In genomic region chr3:50226888-50227389, GRCh38 we compare ENCODE assay signal across 9 cellular contexts. TPM values are rescaled to one million over a fixed set of nuclear protein-coding genes. Genes with fewer than 3 reads are reported as not detected.
DNase-seq lines count a peak whose midpoint lies in the region; ATAC-seq, FAIRE-seq and TF ChIP-seq lines count a peak whose summit lies in the region.
"Had no signal": no experiment of that assay in that cellular context is flagged by ENCODE, and none has a peak within 500 bp of the region (broad histone marks: within the 10 kb centered on the region; RNA-seq: fewer than 3 reads in every experiment).

No MANE protein-coding gene starts in this region.

- peak; percentile 40 for FAIRE-seq in endothelial cell of umbilical vein (lab: Jason Lieb, UNC)

- peak; percentile 32 for ATAC-seq in GM19324 (IDR thresholded peaks at IDR 0.05; ENCODE audit: low FRiP score, unreplicated experiment)

- TF ChIP-seq POLR2A in endothelial cell of umbilical vein (IDR thresholded peaks at IDR 0.05; ENCODE audit: low read depth, low read length) = no peak
- no peak for TF ChIP-seq POLR2A in uterus (IDR thresholded peaks at IDR 0.05)

- H3K4me3 ChIP-seq in HUES6 (ENCODE audit: low read depth, low read length) (peak overlapping the region; percentile 64), WERI-Rb-1 (ENCODE audit: low read depth, low read length) (peak overlapping the region; percentile 57), endothelial cell of umbilical vein (replicated peaks in 1 of 3; ENCODE audit: insufficient read depth in 1 of 3, low read depth in 1 of 3, low read length in 3 of 3) (peak overlapping the region; percentile 1 to 50 (median 33)), muscle layer of colon (ENCODE audit: low read depth in 1 of 2, low read length in 2 of 2) (peak overlapping the region; percentile 51 to 70), uterus (peak overlapping the region; percentile 35 to 60)

- no peaks in the 10 kb centered on the region for H3K9me1 ChIP-seq in endothelial cell of umbilical vein (replicated peaks; ENCODE audit: control insufficient read depth, extremely low read depth, insufficient read depth, low read length)

- H3K9ac ChIP-seq in HUES6 (ENCODE audit: low read length) (peak overlapping the region; percentile 44), endothelial cell of umbilical vein (replicated peaks; ENCODE audit: extremely low read depth, insufficient read depth, low read length) (no peak overlapping the region), muscle layer of colon (ENCODE audit: low read length) (peak overlapping the region; percentile 49)

- H3K36me3 ChIP-seq in HUES6 (ENCODE audit: control insufficient read depth, insufficient read depth, low read length) = no peaks in the 10 kb centered on the region
- no peaks in the 10 kb centered on the region for H3K36me3 ChIP-seq in WERI-Rb-1
- H3K36me3 ChIP-seq in endothelial cell of umbilical vein (ENCODE audit: control insufficient read depth in 2 of 2, extremely low read depth in 1 of 2, insufficient read depth in 2 of 2, low read length in 2 of 2) = no peaks in the 10 kb centered on the region
- H3K36me3 ChIP-seq in muscle layer of colon (ENCODE audit: insufficient read depth, low read length) = no peaks in the 10 kb centered on the region
- H3K36me3 ChIP-seq in uterus = no peaks in the 10 kb centered on the region

- no peaks in the 10 kb centered on the region for H4K20me1 ChIP-seq in endothelial cell of umbilical vein (replicated peaks; ENCODE audit: control insufficient read depth, extremely low read depth, insufficient read depth, low read length)

- dilution Hi-C loops in endothelial cell of umbilical vein (cut with MboI; ENCODE audit: extremely low pct_ligation_motif_present, low sequenced_read_pairs) = no loop called here

- BruUV-seq in endothelial cell of umbilical vein (replicated peaks; lab: Mats Ljungman, UMichigan) = no TSS peak

- TF ChIP-seq CTCF in WERI-Rb-1 (IDR thresholded peaks at IDR 0.05; ENCODE audit: low read depth, low read length) (no peak), endothelial cell of umbilical vein (IDR thresholded peaks at IDR 0.05; ENCODE audit: extremely low read depth in 1 of 2, insufficient read depth in 1 of 2, low read depth in 1 of 2, low read length in 2 of 2) (no peak), uterus (IDR thresholded peaks at IDR 0.05) (no peak)

- peaks cover 2% of the 10 kb centered on the region for H3K79me2 ChIP-seq in endothelial cell of umbilical vein (ENCODE audit: control insufficient read depth, insufficient read depth, low read length)

- H2AFZ ChIP-seq in endothelial cell of umbilical vein (ENCODE audit: low read depth, low read length) = peak overlapping the region; percentile 53

- H3K27me3 ChIP-seq in HUES6 (ENCODE audit: control insufficient read depth, insufficient read depth, low read length) (peaks cover 4% of the 10 kb centered on the region; the same call in 1 of the 2 replicates), WERI-Rb-1 (ENCODE audit: insufficient read depth, low read depth, severe bottlenecking) (no peaks in the 10 kb centered on the region), endothelial cell of umbilical vein (ENCODE audit: control insufficient read depth in 2 of 2, insufficient read depth in 2 of 2, low read length in 2 of 2) (no peaks in the 10 kb centered on the region), muscle layer of colon (ENCODE audit: control insufficient read depth in 1 of 2, insufficient read depth in 2 of 2, low read length in 2 of 2) (no peaks in the 10 kb centered on the region), uterus (no peaks in the 10 kb centered on the region)

- intact Hi-C loops in endothelial cell of umbilical vein (cut with micrococcal nuclease) (loop anchor here (1.0 to 2.0 kb wide), 7 partner anchors 8 to 106 kb away; no protein-coding TSS in a partner anchor), uterus (cut with DNase I; ENCODE audit: low total_unique reads) (loop anchor here (5.0 kb wide), 2 partner anchors 35 to 45 kb away; partner anchors contain the start of gene GNAT1)

- CTCF ChIA-PET in endothelial cell of umbilical vein (lab: Charles Lee) = interaction anchor here (0.6 to 10.5 kb wide), 25 partner anchors 9 to 385 kb away, joined by 3 to 314 read pairs (median 6); partner anchors contain the start of genes GNAI2, GNAT1, LSMEM2 and SLC38A3

- no peaks in the 10 kb centered on the region for H3K9me3 ChIP-seq in HUES6 (ENCODE audit: control insufficient read depth, insufficient read depth, low read depth, low read length)
- H3K9me3 ChIP-seq in WERI-Rb-1 (ENCODE audit: severe bottlenecking) = no peaks in the 10 kb centered on the region
- no peaks in the 10 kb centered on the region for H3K9me3 ChIP-seq in endothelial cell of umbilical vein (replicated peaks; ENCODE audit: control insufficient read depth, insufficient read depth, low read length)
- H3K9me3 ChIP-seq in muscle layer of colon (ENCODE audit: low read length) = no peaks in the 10 kb centered on the region
- no peaks in the 10 kb centered on the region for H3K9me3 ChIP-seq in uterus

- peak overlapping the region; percentile 35 for H3K4me2 ChIP-seq in endothelial cell of umbilical vein (ENCODE audit: insufficient read depth, low read length)

- H3K4me1 ChIP-seq in HUES6 (ENCODE audit: control insufficient read depth, insufficient read depth, low read length) (peaks cover 11% of the 10 kb centered on the region), endothelial cell of umbilical vein (ENCODE audit: control insufficient read depth, extremely low read depth, insufficient read depth, low read length) (peaks cover 13% of the 10 kb centered on the region), muscle layer of colon (ENCODE audit: insufficient read depth, low read length) (peaks cover 16% of the 10 kb centered on the region), uterus (no peaks in the 10 kb centered on the region)

- peak; percentile 78 for DNase-seq in CD1c-positive myeloid dendritic cell (ENCODE audit: extremely low spot score)
- no peak for DNase-seq in WERI-Rb-1
- DNase-seq in endothelial cell of umbilical vein (ENCODE audit: low read depth, low spot score) = no peak
- DNase-seq in uterus = no peak
- no peak for DNase-seq in NCI-H510A (lab: John Stamatoyannopoulos, UW)

- H3K27ac ChIP-seq in HUES6 (ENCODE audit: low read depth, low read length) (no peak overlapping the region), WERI-Rb-1 (peak overlapping the region; percentile 48), endothelial cell of umbilical vein (ENCODE audit: insufficient read depth, low read depth, low read length) (no peak overlapping the region), muscle layer of colon (ENCODE audit: low read depth, low read length) (peak overlapping the region; percentile 56), uterus (peak overlapping the region; percentile 78 to 82)

- POLR2A ChIA-PET in endothelial cell of umbilical vein (lab: Charles Lee) = interaction anchor here (0.7 kb wide), 1 partner anchor 27 kb away, joined by 4 read pairs; no protein-coding TSS in a partner anchor

RNA-seq across cellular contexts. Expression of gene GNAI2, which starts 9.1 kb away (rescaled TPM):
- 767 and 773 TPM in 2 replicates for total RNA-seq in endothelial cell of umbilical vein
- 1,875 and 2,290 TPM in 2 replicates for polyA plus RNA-seq in endothelial cell of umbilical vein
- 1,268 and 1,476 TPM in 2 replicates for polyA plus RNA-seq in endothelial cell of umbilical vein (2011; cell fraction: cytosol; rRNA removed)
- 620 and 630 TPM in 2 replicates for polyA plus RNA-seq in endothelial cell of umbilical vein (2011; cell fraction: nucleus; rRNA removed)
- 588 and 714 TPM in 2 replicates for polyA plus RNA-seq in endothelial cell of umbilical vein (2012)
- polyA minus RNA-seq in endothelial cell of umbilical vein = 1,411 and 1,486 TPM in 2 replicates
- polyA minus RNA-seq in endothelial cell of umbilical vein (2011; cell fraction: cytosol; rRNA and poly(A)+ RNA removed) = 67.6 TPM
- 157 and 164 TPM in 2 replicates for polyA minus RNA-seq in endothelial cell of umbilical vein (2011; cell fraction: nucleus; rRNA and poly(A)+ RNA removed)
- 100 to 1,000 TPM; 123 to 325 (median 173) TPM for total RNA-seq in uterus

RNA-seq across cellular contexts. Expression of gene SLC38A3, which starts 21.9 kb away (rescaled TPM):
- total RNA-seq in endothelial cell of umbilical vein (0.60 and 0.65 TPM in 2 replicates), uterus (1 to 10 TPM in 1 of 4 donors, under 1 TPM in 1, not detected in 2; 0.69 to 4.1 TPM)
- polyA plus RNA-seq in endothelial cell of umbilical vein = 0.94 and 1.1 TPM in 2 replicates
- 0.21 and 0.23 TPM in 2 replicates for polyA plus RNA-seq in endothelial cell of umbilical vein (2011; cell fraction: cytosol; rRNA removed)
- polyA plus RNA-seq in endothelial cell of umbilical vein (2011; cell fraction: nucleus; rRNA removed) = 1.0 and 1.2 TPM in 2 replicates
- 0.24 TPM in 1 of 2 replicates, not detected in the other for polyA plus RNA-seq in endothelial cell of umbilical vein (2012)
- not detected in 2 replicates for polyA minus RNA-seq in endothelial cell of umbilical vein
- not detected for polyA minus RNA-seq in endothelial cell of umbilical vein (2011; cell fraction: cytosol; rRNA and poly(A)+ RNA removed)
- polyA minus RNA-seq in endothelial cell of umbilical vein (2011; cell fraction: nucleus; rRNA and poly(A)+ RNA removed) = 0.72 and 0.77 TPM in 2 replicates
- total RNA-seq: T-helper 1 cell treated with Interleukin-12 subunit alpha and Interleukin-12 subunit beta and Interleukin-4 antibody, amounts not matched to agents 30 ng/mL and 1 ng/mL, for 36 hours had no signal

RNA-seq across cellular contexts. Expression of gene GNAT1, which starts 35.5 kb away (rescaled TPM):
- total RNA-seq in endothelial cell of umbilical vein = 0.77 and 0.78 TPM in 2 replicates
- 0.05 TPM in 1 of 2 replicates, not detected in the other for polyA plus RNA-seq in endothelial cell of umbilical vein
- 0.03 TPM in 1 of 2 replicates, not detected in the other for polyA plus RNA-seq in endothelial cell of umbilical vein (2011; cell fraction: cytosol; rRNA removed)
- 0.40 and 0.55 TPM in 2 replicates for polyA plus RNA-seq in endothelial cell of umbilical vein (2011; cell fraction: nucleus; rRNA removed)
- polyA plus RNA-seq in endothelial cell of umbilical vein (2012) = 0.16 TPM in 1 of 2 replicates, not detected in the other
- not detected in 2 replicates for polyA minus RNA-seq in endothelial cell of umbilical vein
- not detected for polyA minus RNA-seq in endothelial cell of umbilical vein (2011; cell fraction: cytosol; rRNA and poly(A)+ RNA removed)
- 0.14 and 0.34 TPM in 2 replicates for polyA minus RNA-seq in endothelial cell of umbilical vein (2011; cell fraction: nucleus; rRNA and poly(A)+ RNA removed)
- not detected for total RNA-seq in uterus
- total RNA-seq: T-helper 1 cell treated with Interleukin-12 subunit alpha and Interleukin-12 subunit beta and Interleukin-4 antibody, amounts not matched to agents 30 ng/mL and 1 ng/mL, for 36 hours had no signal

RNA-seq across cellular contexts. Expression of gene SEMA3B, which starts 42.0 kb away (rescaled TPM):
- 0.97 and 1.5 TPM in 2 replicates for total RNA-seq in endothelial cell of umbilical vein
- 1.2 and 1.4 TPM in 2 replicates for polyA plus RNA-seq in endothelial cell of umbilical vein
- 0.35 and 0.69 TPM in 2 replicates for polyA plus RNA-seq in endothelial cell of umbilical vein (2011; cell fraction: cytosol; rRNA removed)
- 8.0 and 8.3 TPM in 2 replicates for polyA plus RNA-seq in endothelial cell of umbilical vein (2011; cell fraction: nucleus; rRNA removed)
- 0.68 and 0.94 TPM in 2 replicates for polyA plus RNA-seq in endothelial cell of umbilical vein (2012)
- 0.66 and 1.4 TPM in 2 replicates for polyA minus RNA-seq in endothelial cell of umbilical vein
- polyA minus RNA-seq in endothelial cell of umbilical vein (2011; cell fraction: cytosol; rRNA and poly(A)+ RNA removed) = 58.9 TPM
- polyA minus RNA-seq in endothelial cell of umbilical vein (2011; cell fraction: nucleus; rRNA and poly(A)+ RNA removed) = 2.1 and 3.9 TPM in 2 replicates
- 100 to 1,000 TPM in 1 of 4 donors, 10 to 100 TPM in 3; 24.1 to 113 (median 77.2) TPM for total RNA-seq in uterus

RNA-seq across cellular contexts. Expression of gene LSMEM2, which starts 51.9 kb away (rescaled TPM):
- total RNA-seq in endothelial cell of umbilical vein (not detected in 2 replicates), uterus (1 to 10 TPM in 1 of 4 donors, under 1 TPM in 1, not detected in 2; 0.90 to 1.5 TPM)
- polyA plus RNA-seq in endothelial cell of umbilical vein = not detected in 2 replicates
- not detected in 2 replicates for polyA plus RNA-seq in endothelial cell of umbilical vein (2011; cell fraction: cytosol; rRNA removed)
- not detected in 2 replicates for polyA plus RNA-seq in endothelial cell of umbilical vein (2011; cell fraction: nucleus; rRNA removed)
- polyA plus RNA-seq in endothelial cell of umbilical vein (2012) = not detected in 2 replicates
- polyA minus RNA-seq in endothelial cell of umbilical vein = not detected in 2 replicates
- polyA minus RNA-seq in endothelial cell of umbilical vein (2011; cell fraction: cytosol; rRNA and poly(A)+ RNA removed) = not detected
- polyA minus RNA-seq in endothelial cell of umbilical vein (2011; cell fraction: nucleus; rRNA and poly(A)+ RNA removed) = not detected in 2 replicates
- total RNA-seq: T-helper 1 cell treated with Interleukin-12 subunit alpha and Interleukin-12 subunit beta and Interleukin-4 antibody, amounts not matched to agents 30 ng/mL and 1 ng/mL, for 36 hours had no signal

Comparison
In these comparisons a context has a peak if more than half of its experiments do, and no peak if none do; other contexts are left out.
1. H3K27ac ChIP-seq: peak in WERI-Rb-1 (single experiment), muscle layer of colon (single experiment) and uterus (2 of 2); none in HUES6 (single experiment) and endothelial cell of umbilical vein (single experiment).
2. Peak in every context shown above with its lines, with median percentiles within 50 percentile points of each other: H3K4me3 ChIP-seq.